In genomic region chr17:4230142-4230541, GRCh38 we compare ENCODE assay signal across 9 cellular contexts. TPM values are rescaled to one million over a fixed set of nuclear protein-coding genes. Genes with fewer than 3 reads are reported as not detected.
DNase-seq lines count a peak whose midpoint lies in the region; ATAC-seq, FAIRE-seq and TF ChIP-seq lines count a peak whose summit lies in the region.
"Had no signal": no experiment of that assay in that cellular context is flagged by ENCODE, and none has a peak within 500 bp of the region (broad histone marks: within the 10 kb centered on the region; RNA-seq: fewer than 3 reads in every experiment).

No MANE protein-coding gene starts in this region.

- ATAC-seq in GM18909 (IDR thresholded peaks at IDR 0.05; ENCODE audit: poor library complexity, unreplicated experiment), result no peak
- no peak for ATAC-seq in GM21528 (IDR thresholded peaks at IDR 0.05; ENCODE audit: low FRiP score, unreplicated experiment)

- peak; percentile 67 for DNase-seq in H4 (ENCODE audit: low spot score)
- DNase-seq in astrocyte (ENCODE audit: low read depth), result peak; percentile 97
- DNase-seq in hepatic stellate cell (ENCODE audit: low spot score), result peak; percentile 86
- no peak for DNase-seq in smooth muscle cell (lab: John Stamatoyannopoulos, UW; ENCODE audit: unreplicated experiment)
- no peak for DNase-seq in GM20000 (ENCODE audit: low spot score)
- DNase-seq in activated CD4-positive, alpha-beta T cell treated with anti-CD3 and anti-CD28 coated beads, Interleukin-2, amount 50 U/mL, for 48 hours, result no peak

- peaks cover 7% of the 10 kb centered on the region for H3K36me3 Mint-ChIP-seq in astrocyte (ENCODE audit: low read depth, unreplicated experiment)

- H3K4me2 ChIP-seq in astrocyte (ENCODE audit: low read length) (peak overlapping the region; percentile 81), smooth muscle cell (peak overlapping the region; percentile 80)

- H3K79me2 ChIP-seq in astrocyte (ENCODE audit: insufficient read depth, low read length) (peaks cover 9% of the 10 kb centered on the region), smooth muscle cell (ENCODE audit: low read depth) (peaks cover 29% of the 10 kb centered on the region)

- peak overlapping the region; percentile 93 for H3K27ac Mint-ChIP-seq in astrocyte (ENCODE audit: unreplicated experiment)
- H3K27ac Mint-ChIP-seq: memory B cell had no signal

- H3K36me3 ChIP-seq in astrocyte (ENCODE audit: insufficient read depth, low read length) (peaks cover 9% of the 10 kb centered on the region), smooth muscle cell (ENCODE audit: low read depth) (no peaks in the 10 kb centered on the region)

- H3K4me3 ChIP-seq in astrocyte (ENCODE audit: insufficient read depth, low read depth, low read length), result peak overlapping the region; percentile 27
- peak overlapping the region; percentile 17 for H3K4me3 ChIP-seq in smooth muscle cell

- 0% methylated on average over 2 of the region's 2 CpGs for WGBS in smooth muscle cell (ENCODE audit: low lambda C conversion rate)

- TF ChIP-seq CTCF in astrocyte (IDR thresholded peaks at IDR 0.05; ENCODE audit: insufficient read depth, low read depth, low read length), result no peak
- no peak for TF ChIP-seq CTCF in smooth muscle cell (IDR thresholded peaks at IDR 0.05; ENCODE audit: borderline replicate concordance, insufficient read depth, poor library complexity, severe bottlenecking)
- TF ChIP-seq CTCF in GM20000 (IDR thresholded peaks at IDR 0.05; ENCODE audit: extremely low read depth, missing control alignments), result no peak

- no peaks in the 10 kb centered on the region for H3K9me3 Mint-ChIP-seq in astrocyte (ENCODE audit: unreplicated experiment)
- H3K9me3 Mint-ChIP-seq: memory B cell had no signal

- peaks cover 45% of the 10 kb centered on the region for H3K4me1 Mint-ChIP-seq in astrocyte (ENCODE audit: low read depth, unreplicated experiment)
- H3K4me1 Mint-ChIP-seq: memory B cell had no signal

- FAIRE-seq in astrocyte (lab: Jason Lieb, UNC), result peak; percentile 100

- H3K9me3 ChIP-seq in astrocyte (ENCODE audit: insufficient read depth, low read depth, low read length), result no peaks in the 10 kb centered on the region
- H3K9me3 ChIP-seq in smooth muscle cell (replicated peaks; ENCODE audit: low read depth), result no peaks in the 10 kb centered on the region

- no peak overlapping the region for H3K4me3 Mint-ChIP-seq in astrocyte (ENCODE audit: unreplicated experiment)
- H3K4me3 Mint-ChIP-seq: memory B cell had no signal

- peaks cover 34% of the 10 kb centered on the region for H3F3A ChIP-seq in smooth muscle cell (ENCODE audit: low read depth)

- H3K27me3 Mint-ChIP-seq in astrocyte (ENCODE audit: low read depth, unreplicated experiment), result no peaks in the 10 kb centered on the region
- H3K27me3 Mint-ChIP-seq: memory B cell had no signal

- peaks cover 10% of the 10 kb centered on the region for H4K20me1 ChIP-seq in astrocyte (ENCODE audit: insufficient read depth, low read length)
- peaks cover 5% of the 10 kb centered on the region for H4K20me1 ChIP-seq in smooth muscle cell (ENCODE audit: low read depth)

- H2AFZ ChIP-seq in astrocyte (ENCODE audit: low read depth, low read length) (no peak overlapping the region), smooth muscle cell (ENCODE audit: low read depth) (no peak overlapping the region)

- H3K27ac ChIP-seq in astrocyte (ENCODE audit: low read depth, low read length), result peak overlapping the region; percentile 80
- H3K27ac ChIP-seq in smooth muscle cell (ENCODE audit: low read depth), result peak overlapping the region; percentile 95

- peaks cover 33% of the 10 kb centered on the region for H3K4me1 ChIP-seq in astrocyte (ENCODE audit: insufficient read depth, low read length)
- peaks cover 13% of the 10 kb centered on the region for H3K4me1 ChIP-seq in smooth muscle cell (ENCODE audit: low read depth)

- H3K27me3 ChIP-seq in astrocyte (ENCODE audit: insufficient read depth, low read length) (no peaks in the 10 kb centered on the region), smooth muscle cell (ENCODE audit: low read depth) (no peaks in the 10 kb centered on the region)

- H3K9ac ChIP-seq in astrocyte (ENCODE audit: low read length) (peak overlapping the region; percentile 56), smooth muscle cell (ENCODE audit: low read depth) (peak overlapping the region; percentile 73)

RNA-seq across cellular contexts. Expression of gene ANKFY1, which starts 33.6 kb away (rescaled TPM):
- total RNA-seq in H4 (2014; rRNA removed; shearing (Covaris generic)), result 12.0 and 17.0 TPM in 2 replicates
- total RNA-seq in astrocyte (52.0 and 59.0 TPM in 2 replicates), smooth muscle cell (20.4 and 26.3 TPM in 2 replicates)
- polyA plus RNA-seq in smooth muscle cell, result 11.5 and 14.9 TPM in 2 replicates

Comparison
In these comparisons a context has a peak if more than half of its experiments do, and no peak if none do; other contexts are left out.
1. DNase-seq: peak in H4 (single experiment), astrocyte (single experiment) and hepatic stellate cell (single experiment); none in smooth muscle cell (single experiment), GM20000 (single experiment) and activated CD4-positive, alpha-beta T cell treated with anti-CD3 and anti-CD28 coated beads, Interleukin-2, amount 50 U/mL, for 48 hours (0 of 2).